Comparison of ENCODE assay signal across 22 cellular contexts in genomic region chr1:85243336-85243735, GRCh38. TPM values are rescaled to one million over a fixed set of nuclear protein-coding genes. Genes with fewer than 3 reads are reported as not detected.
DNase-seq lines count a peak whose midpoint lies in the region; ATAC-seq, FAIRE-seq and TF ChIP-seq lines count a peak whose summit lies in the region.
"Had no signal": no experiment of that assay in that cellular context is flagged by ENCODE, and none has a peak within 500 bp of the region (broad histone marks: within the 10 kb centered on the region; RNA-seq: fewer than 3 reads in every experiment).

No MANE protein-coding gene starts in this region.

- FAIRE-seq in K562 (lab: Jason Lieb, UNC), result no peak
- FAIRE-seq: A549 had no signal

- no peak overlapping the region for H3K27ac ChIP-seq in left ventricle myocardium inferior (replicated peaks)
- peak overlapping the region; percentile 14; the same call in 1 of the 3 replicates for H3K27ac ChIP-seq in K562 (ENCODE audit: extremely low read depth, low read depth, low read length)
- H3K27ac ChIP-seq in muscle layer of colon (ENCODE audit: low read depth, low read length), result peak overlapping the region; percentile 8
- H3K27ac ChIP-seq in esophagus squamous epithelium, result no peak overlapping the region
- H3K27ac ChIP-seq: A549, C4-2B, lower lobe of right lung, ovary, VCaP had no signal

- DNase-seq in left ventricle myocardium inferior (no peak), cardiac septum (ENCODE audit: low spot score) (no peak), K562 (ENCODE audit: extremely low read depth in 1 of 4, low spot score in 3 of 4) (no peak), esophagus squamous epithelium (lab: John Stamatoyannopoulos, UW) (no peak), COR-L47 (lab: John Stamatoyannopoulos, UW) (no peak)
- no peak for DNase-seq in activated CD4-positive, alpha-beta T cell treated with anti-CD3 and anti-CD28 coated beads for 48 hours
- no peak for DNase-seq in stimulated activated CD4-positive, alpha-beta T cell treated with anti-CD3 and anti-CD28 coated beads, Interleukin-12 subunit alpha, Interleukin-12 subunit beta, amount 100 ng/mL, for 4 hours
- DNase-seq: activated CD4-positive, alpha-beta memory T cell treated with anti-CD3 and anti-CD28 coated beads for 36 hours; amniotic stem cell; Karpas-422; lower lobe of right lung; NCI-H1092 treated with DMSO at 0.1 percent for 48 hours; NCI-H526; ovary; SIG-M5; stimulated activated naive CD8-positive, alpha-beta T cell treated with anti-CD3 and anti-CD28 coated beads, Interleukin-15, amount 100 ng/mL, for 72 hours had no signal

- no peak for ATAC-seq in K562
- ATAC-seq: A549; esophagus mucosa; lower lobe of right lung; stimulated activated naive CD8-positive, alpha-beta T cell treated with anti-CD3 and anti-CD28 coated beads, Interleukin-15, amount 100 ng/mL, for 72 hours had no signal

- in situ Hi-C loops in K562 (cut with MboI), result loop anchor here (5.0 kb wide), 1 partner anchor 121 kb away; no protein-coding TSS in a partner anchor

- no peak for TF ChIP-seq RAD21 in K562 (CRISPR knock-in tag; conservative IDR thresholded peaks at IDR 0.05 in 1 of 2, IDR thresholded peaks at IDR 0.05 in 1 of 2)

- no peak overlapping the region for H3K9ac ChIP-seq in K562 (ENCODE audit: insufficient read depth in 1 of 2, low read depth in 2 of 2, low read length in 2 of 2)
- H3K9ac ChIP-seq in muscle layer of colon (ENCODE audit: low read length), result no peak overlapping the region

- H3K4me3 ChIP-seq in left ventricle myocardium inferior (no peak overlapping the region), K562 (no peak overlapping the region), muscle layer of colon (ENCODE audit: low read depth in 1 of 2, low read length in 2 of 2) (no peak overlapping the region), esophagus squamous epithelium (no peak overlapping the region)
- H3K4me3 ChIP-seq: A549, lower lobe of right lung, ovary had no signal

- no TSS peak for BruUV-seq in K562 (replicated peaks; lab: Mats Ljungman, UMichigan)

- H3K36me3 ChIP-seq in left ventricle myocardium inferior, result no peaks in the 10 kb centered on the region
- no peaks in the 10 kb centered on the region for H3K36me3 ChIP-seq in K562 (ENCODE audit: control insufficient read depth, insufficient read depth, low read length)
- no peaks in the 10 kb centered on the region for H3K36me3 ChIP-seq in muscle layer of colon (ENCODE audit: insufficient read depth, low read length)
- no peaks in the 10 kb centered on the region for H3K36me3 ChIP-seq in esophagus squamous epithelium
- H3K36me3 ChIP-seq: lower lobe of right lung, ovary had no signal

- H4K20me1 ChIP-seq in K562 (replicated peaks; ENCODE audit: control insufficient read depth, insufficient read depth, low read length), result no peaks in the 10 kb centered on the region

- peak overlapping the region; percentile 93 for H2AFZ ChIP-seq in K562 (ENCODE audit: low read depth, low read length)

- TF ChIP-seq EP300 in K562 (IDR thresholded peaks at IDR 0.05; ENCODE audit: low read length), result no peak

- POLR2A ChIA-PET in K562 (lab: Yijun Ruan, JAX), result no interaction called here

- peak; percentile 18 for TF ChIP-seq CTCF in left ventricle myocardium inferior (IDR thresholded peaks at IDR 0.05; ENCODE audit: borderline replicate concordance)
- no peak for TF ChIP-seq CTCF in K562 (IDR thresholded peaks at IDR 0.05 in 2 of 3, conservative IDR thresholded peaks at IDR 0.05 in 1 of 3; ENCODE audit: insufficient read depth in 2 of 3, low read depth in 1 of 3, low read length in 3 of 3)
- TF ChIP-seq CTCF in esophagus squamous epithelium (IDR thresholded peaks at IDR 0.05), result no peak

- TF ChIP-seq POLR2A in K562 (conservative IDR thresholded peaks at IDR 0.05) (no peak), esophagus squamous epithelium (IDR thresholded peaks at IDR 0.05) (no peak)

- no peaks in the 10 kb centered on the region for H3K9me1 ChIP-seq in K562 (ENCODE audit: control insufficient read depth, insufficient read depth, low read length)

- H3K9me3 ChIP-seq in left ventricle myocardium inferior (replicated peaks), result no peaks in the 10 kb centered on the region
- no peaks in the 10 kb centered on the region for H3K9me3 ChIP-seq in K562 (replicated peaks; ENCODE audit: control insufficient read depth, insufficient read depth, low read depth, low read length)
- H3K9me3 ChIP-seq in muscle layer of colon (ENCODE audit: low read length), result no peaks in the 10 kb centered on the region
- H3K9me3 ChIP-seq in esophagus squamous epithelium, result no peaks in the 10 kb centered on the region
- H3K9me3 ChIP-seq: A549, lower lobe of right lung, ovary had no signal

- peaks cover 15% of the 10 kb centered on the region for H3K4me1 ChIP-seq in left ventricle myocardium inferior
- H3K4me1 ChIP-seq in K562 (replicated peaks in 1 of 2; ENCODE audit: control insufficient read depth in 2 of 2, insufficient read depth in 2 of 2, low read length in 2 of 2), result peaks cover 0 to 24% of the 10 kb centered on the region in 2 experiments; a peak in 4 of 5 replicates
- H3K4me1 ChIP-seq in muscle layer of colon (ENCODE audit: insufficient read depth, low read length), result peaks cover 44% of the 10 kb centered on the region
- H3K4me1 ChIP-seq in esophagus squamous epithelium, result peaks cover 0 to 7% (median 4%) of the 10 kb centered on the region in 3 donors
- H3K4me1 ChIP-seq: A549 had no signal

- intact Hi-C loops in left ventricle myocardium inferior (cut with micrococcal nuclease), result no loop called here
- intact Hi-C loops in cardiac septum (cut with DNase I), result no loop called here
- intact Hi-C loops in K562 (cut with micrococcal nuclease), result loop anchor here (5.0 kb wide), 1 partner anchor 41 kb away; the partner anchor contains the start of gene SYDE2
- intact Hi-C loops in esophagus squamous epithelium (cut with DNase I), result no loop called here

- H3K4me2 ChIP-seq in K562 (ENCODE audit: insufficient read depth, low read length), result no peak overlapping the region
- H3K4me2 ChIP-seq: A549 had no signal

- CTCF ChIA-PET in K562 (lab: Yijun Ruan, JAX; ENCODE audit: low intra/inter-chr PET ratio), result no interaction called here

- H3K27me3 ChIP-seq in left ventricle myocardium inferior (ENCODE audit: low read depth), result no peaks in the 10 kb centered on the region
- no peaks in the 10 kb centered on the region for H3K27me3 ChIP-seq in K562 (ENCODE audit: control insufficient read depth in 2 of 2, insufficient read depth in 2 of 2, low read length in 2 of 2)
- no peaks in the 10 kb centered on the region for H3K27me3 ChIP-seq in muscle layer of colon (ENCODE audit: control insufficient read depth in 1 of 2, insufficient read depth in 2 of 2, low read length in 2 of 2)
- no peaks in the 10 kb centered on the region for H3K27me3 ChIP-seq in esophagus squamous epithelium
- H3K27me3 ChIP-seq: ovary had no signal

- no peaks in the 10 kb centered on the region for H3K79me2 ChIP-seq in K562 (ENCODE audit: control insufficient read depth, insufficient read depth, low read length)

RNA-seq across cellular contexts. Expression of gene C1orf52, which starts 16.1 kb away (rescaled TPM):
- total RNA-seq in left ventricle myocardium inferior, result 18.5 TPM
- total RNA-seq in cardiac septum, result 17.4 TPM
- 24.3 and 26.2 TPM in 2 replicates for total RNA-seq in K562 (2011; cell fraction: chromatin; rRNA removed; ENCODE audit: low replicate concordance)
- total RNA-seq in K562 (2011; cell fraction: nucleolus; rRNA removed), result 10.3 and 16.3 TPM in 2 replicates
- total RNA-seq in K562 (2011; cell fraction: nucleoplasm; rRNA removed), result 15.6 and 17.2 TPM in 2 replicates
- total RNA-seq in K562 (2014; rRNA removed), result 36.1 and 58.6 TPM in 2 replicates
- 30.1 and 31.6 TPM in 2 replicates for total RNA-seq in K562 (2014; rRNA removed; fragmentation: Illumina TruSeq; extraction: Trizol)
- total RNA-seq in K562 (2015; rRNA removed; fragmentation: Illumina TruSeq; extraction: Trizol), result 33.2 and 34.7 TPM in 2 replicates
- total RNA-seq in K562 (2021), result 33.0 and 34.8 TPM in 2 replicates
- 36.0 and 38.5 TPM in 2 replicates for polyA plus RNA-seq in K562 (2011; rRNA removed)
- polyA plus RNA-seq in K562 (2011; cell fraction: cytosol; rRNA removed), result 22.8 and 39.6 TPM in 2 replicates
- polyA plus RNA-seq in K562 (2011; cell fraction: nucleus; rRNA removed), result 40.2 and 52.5 TPM in 2 replicates
- 32.5 and 34.3 TPM in 2 replicates for polyA plus RNA-seq in K562 (2012)
- 24.7 and 38.7 TPM in 2 replicates for polyA plus RNA-seq in K562 (2014; fragmentation: Illumina TruSeq; extraction: Trizol)
- polyA plus RNA-seq in K562 (2014; fragmentation: Nextera tagmentation; extraction: Ambion mirVana), result 10 to 100 TPM; 17.0 to 22.5 TPM
- 33.5 and 41.7 TPM in 2 replicates for polyA plus RNA-seq in K562 (2014; rRNA removed)
- 12.1 and 14.3 TPM in 2 replicates for polyA minus RNA-seq in K562 (2011; rRNA and poly(A)+ RNA removed)
- 19.7 and 21.9 TPM in 2 replicates for polyA minus RNA-seq in K562 (2011; cell fraction: cytosol; rRNA and poly(A)+ RNA removed)
- 13.2 and 14.4 TPM in 2 replicates for polyA minus RNA-seq in K562 (2011; cell fraction: nucleus; rRNA and poly(A)+ RNA removed)
- 10 to 100 TPM in 3 of 4 donors, 1 to 10 TPM in 1; 9.1 to 15.2 (median 12.2) TPM for total RNA-seq in esophagus squamous epithelium

RNA-seq across cellular contexts. Expression of gene BCL10, which starts 33.1 kb away (rescaled TPM):
- total RNA-seq in left ventricle myocardium inferior (7.8 TPM), cardiac septum (8.7 TPM), K562 (2014; rRNA removed) (10.0 and 11.1 TPM in 2 replicates), K562 (2014; rRNA removed; fragmentation: Illumina TruSeq; extraction: Trizol) (19.4 and 20.4 TPM in 2 replicates), K562 (2015; rRNA removed; fragmentation: Illumina TruSeq; extraction: Trizol) (16.4 and 18.6 TPM in 2 replicates), K562 (2021) (18.6 and 19.4 TPM in 2 replicates), esophagus squamous epithelium (10 to 100 TPM; 24.4 to 42.3 (median 27.0) TPM)
- total RNA-seq in K562 (2011; cell fraction: chromatin; rRNA removed; ENCODE audit: low replicate concordance), result 15.5 and 25.6 TPM in 2 replicates
- total RNA-seq in K562 (2011; cell fraction: nucleolus; rRNA removed), result 14.5 and 15.4 TPM in 2 replicates
- 19.9 and 25.6 TPM in 2 replicates for total RNA-seq in K562 (2011; cell fraction: nucleoplasm; rRNA removed)
- polyA plus RNA-seq in K562 (2011; rRNA removed) (6.5 and 8.7 TPM in 2 replicates), K562 (2014; fragmentation: Illumina TruSeq; extraction: Trizol) (11.8 and 14.7 TPM in 2 replicates), K562 (2014; fragmentation: Nextera tagmentation; extraction: Ambion mirVana) (10 to 100 TPM; 10.6 to 12.3 TPM), K562 (2014; rRNA removed) (7.8 and 8.0 TPM in 2 replicates)
- 4.9 and 5.4 TPM in 2 replicates for polyA plus RNA-seq in K562 (2011; cell fraction: cytosol; rRNA removed)
- 4.2 and 4.4 TPM in 2 replicates for polyA plus RNA-seq in K562 (2011; cell fraction: nucleus; rRNA removed)
- polyA plus RNA-seq in K562 (2012), result 8.6 and 11.1 TPM in 2 replicates
- 14.0 and 16.5 TPM in 2 replicates for polyA minus RNA-seq in K562 (2011; rRNA and poly(A)+ RNA removed)
- polyA minus RNA-seq in K562 (2011; cell fraction: cytosol; rRNA and poly(A)+ RNA removed), result 4.9 and 9.2 TPM in 2 replicates
- 19.5 and 31.8 TPM in 2 replicates for polyA minus RNA-seq in K562 (2011; cell fraction: nucleus; rRNA and poly(A)+ RNA removed)

RNA-seq across cellular contexts. Expression of gene SYDE2, which starts 42.5 kb away (rescaled TPM):
- total RNA-seq in left ventricle myocardium inferior (21.4 TPM), cardiac septum (20.2 TPM), K562 (2014; rRNA removed) (4.5 and 5.8 TPM in 2 replicates), K562 (2014; rRNA removed; fragmentation: Illumina TruSeq; extraction: Trizol) (8.6 and 8.7 TPM in 2 replicates), K562 (2015; rRNA removed; fragmentation: Illumina TruSeq; extraction: Trizol) (7.8 and 8.3 TPM in 2 replicates), K562 (2021) (6.0 and 6.4 TPM in 2 replicates), esophagus squamous epithelium (10 to 100 TPM in 1 of 4 donors, 1 to 10 TPM in 3; 2.8 to 10.9 (median 4.4) TPM)
- 9.4 and 28.8 TPM in 2 replicates for total RNA-seq in K562 (2011; cell fraction: chromatin; rRNA removed; ENCODE audit: low replicate concordance)
- 6.0 and 9.7 TPM in 2 replicates for total RNA-seq in K562 (2011; cell fraction: nucleolus; rRNA removed)
- 10.6 and 11.6 TPM in 2 replicates for total RNA-seq in K562 (2011; cell fraction: nucleoplasm; rRNA removed)
- polyA plus RNA-seq in K562 (2011; rRNA removed) (4.9 and 5.5 TPM in 2 replicates), K562 (2014; fragmentation: Illumina TruSeq; extraction: Trizol) (3.3 and 3.9 TPM in 2 replicates), K562 (2014; fragmentation: Nextera tagmentation; extraction: Ambion mirVana) (under 1 TPM; 0.39 to 0.77 TPM), K562 (2014; rRNA removed) (2.3 and 2.6 TPM in 2 replicates)
- 1.4 and 2.3 TPM in 2 replicates for polyA plus RNA-seq in K562 (2011; cell fraction: cytosol; rRNA removed)
- 3.5 and 4.2 TPM in 2 replicates for polyA plus RNA-seq in K562 (2011; cell fraction: nucleus; rRNA removed)
- polyA plus RNA-seq in K562 (2012), result 2.0 and 2.1 TPM in 2 replicates
- 22.0 and 27.4 TPM in 2 replicates for polyA minus RNA-seq in K562 (2011; rRNA and poly(A)+ RNA removed)
- polyA minus RNA-seq in K562 (2011; cell fraction: cytosol; rRNA and poly(A)+ RNA removed), result 7.5 and 8.6 TPM in 2 replicates
- 10.0 and 19.5 TPM in 2 replicates for polyA minus RNA-seq in K562 (2011; cell fraction: nucleus; rRNA and poly(A)+ RNA removed)
- total RNA-seq: OCI-LY7 had no signal

Comparison
In these comparisons a context has a peak if more than half of its experiments do, and no peak if none do; other contexts are left out.
1. H3K27ac ChIP-seq: peak in K562 (single experiment) and muscle layer of colon (single experiment); none in left ventricle myocardium inferior (single experiment) and esophagus squamous epithelium (0 of 4).